Comparison of ENCODE assay signal across 10 cellular contexts in the genomic region with DNA sequence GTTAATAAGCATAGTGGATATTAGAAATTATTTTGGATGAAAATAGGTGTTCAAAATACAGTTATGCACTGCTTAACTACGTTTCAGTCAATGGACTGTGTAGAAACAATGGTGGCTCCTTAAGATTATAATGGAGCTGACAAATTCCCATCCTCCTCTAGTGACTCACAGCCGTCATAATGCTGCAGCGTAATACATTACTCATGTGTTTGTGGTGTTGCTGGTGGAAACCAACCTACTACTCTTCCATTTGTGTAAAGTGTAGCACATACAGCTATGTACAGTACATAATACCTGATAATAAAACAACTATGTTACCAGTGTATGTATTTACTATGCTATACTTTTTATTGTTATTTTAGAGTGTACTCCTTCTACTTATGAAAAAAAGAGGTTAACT.
DNase-seq lines count a peak whose midpoint lies in the region; ATAC-seq and TF ChIP-seq lines count a peak whose summit lies in the region.
"Had no signal": no experiment of that assay in that cellular context is flagged by ENCODE, and none has a peak within 500 bp of the region (broad histone marks: within the 10 kb centered on the region; RNA-seq: fewer than 3 reads in every experiment).

No MANE protein-coding gene starts in this region.

- DNase-seq in CD14-positive monocyte (ENCODE audit: low spot score), result peak; percentile 53
- DNase-seq in HS-5 (ENCODE audit: low read depth), result peak; percentile 84
- peak; percentile 65 for DNase-seq in astrocyte of the cerebellum (ENCODE audit: low read depth)
- DNase-seq in left colon, result no peak
- DNase-seq in NCI-H2081 treated with DMSO at 0.1 percent for 48 hours (lab: John Stamatoyannopoulos, UW), result no peak
- no peak for DNase-seq in Ammon's horn (ENCODE audit: low spot score)
- DNase-seq in activated gamma-delta T cell treated with Interleukin-2 at 50 U/mL for 16 hours, result no peak
- DNase-seq in DMS 273 (lab: John Stamatoyannopoulos, UW; ENCODE audit: unreplicated experiment), result no peak
- DNase-seq: NCI-H146 had no signal

- in situ Hi-C loops in astrocyte of the cerebellum (cut with HindIII; ENCODE audit: low sequenced_read_pairs), result no loop called here

- H3K4me1 Mint-ChIP-seq in CD14-positive monocyte, result peaks cover 12% of the 10 kb centered on the region

- peak; percentile 69 for ATAC-seq in left colon

- H3K27ac Mint-ChIP-seq in CD14-positive monocyte, result no peak overlapping the region
- H3K27ac Mint-ChIP-seq: dendritic cell treated with granulocyte-macrophage colony-stimulating factor and Interleukin-4, amounts not matched to agents 40 ng/mL and 50 ng/mL, for 4 days had no signal

- TF ChIP-seq CTCF in CD14-positive monocyte (IDR thresholded peaks at IDR 0.05) (no peak), astrocyte of the cerebellum (IDR thresholded peaks at IDR 0.05; ENCODE audit: low read depth, low read length, missing control alignments) (no peak)

- no peaks in the 10 kb centered on the region for H3K9me3 Mint-ChIP-seq in CD14-positive monocyte
- H3K9me3 Mint-ChIP-seq: dendritic cell treated with granulocyte-macrophage colony-stimulating factor and Interleukin-4, amounts not matched to agents 40 ng/mL and 50 ng/mL, for 4 days had no signal

- H3K4me3 ChIP-seq in astrocyte of the cerebellum (ENCODE audit: low read depth, low read length), result no peak overlapping the region

- intact Hi-C loops in CD14-positive monocyte (cut with micrococcal nuclease), result no loop called here
- intact Hi-C loops in left colon (cut with DNase I, micrococcal nuclease), result loop anchor here in 1 of 2 donors (5.0 kb wide), 1 partner anchor 214 kb away; no protein-coding TSS in a partner anchor

- H3K27me3 Mint-ChIP-seq in CD14-positive monocyte (ENCODE audit: low read depth in 3 of 3), result peaks cover 0 to 8% (median 0%) of the 10 kb centered on the region in 3 donors

- H3K36me3 Mint-ChIP-seq in CD14-positive monocyte, result no peaks in the 10 kb centered on the region

- no peak overlapping the region for H3K4me3 Mint-ChIP-seq in CD14-positive monocyte
- H3K4me3 Mint-ChIP-seq: dendritic cell treated with granulocyte-macrophage colony-stimulating factor and Interleukin-4, amounts not matched to agents 40 ng/mL and 50 ng/mL, for 4 days had no signal

Comparison
In these comparisons a context has a peak if more than half of its experiments do, and no peak if none do; other contexts are left out.
1. DNase-seq: peak in CD14-positive monocyte (single experiment), HS-5 (single experiment) and astrocyte of the cerebellum (single experiment); none in left colon (0 of 2), NCI-H2081 treated with DMSO at 0.1 percent for 48 hours (single experiment), Ammon's horn (single experiment), activated gamma-delta T cell treated with Interleukin-2 at 50 U/mL for 16 hours (single experiment) and DMS 273 (single experiment).